ENCODE assay signal across 16 cellular contexts in genomic region chr3:108408883-108409612, GRCh38.
"Had no signal": no experiment of that assay in that cellular context is flagged by ENCODE, and none has a peak within 500 bp of the region (broad histone marks: within the 10 kb centered on the region; RNA-seq: fewer than 3 reads in every experiment).

No MANE protein-coding gene starts in this region.

- H3K27ac ChIP-seq: thyroid gland had no signal

- H3K9me3 Mint-ChIP-seq: activated naive CD8-positive, alpha-beta T cell treated with anti-CD3 and anti-CD28 coated beads, Interleukin-2, amount 10 ng/mL, durations not matched to agents 7 days and 5 days; activated T-cell treated with anti-CD3 and anti-CD28 coated beads, Interleukin-2, amount 50 U/mL, for 72 hours; natural killer cell; stimulated activated effector memory CD8-positive, alpha-beta T cell treated with anti-CD3 and anti-CD28 coated beads, Interleukin-12 subunit alpha, Interleukin-12 subunit beta, amount 100 ng/mL, for 72 hours had no signal

- H3K36me3 Mint-ChIP-seq: activated naive CD8-positive, alpha-beta T cell treated with anti-CD3 and anti-CD28 coated beads, Interleukin-2, amount 10 ng/mL, durations not matched to agents 7 days and 5 days; brain; natural killer cell; stimulated activated effector memory CD8-positive, alpha-beta T cell treated with anti-CD3 and anti-CD28 coated beads, Interleukin-12 subunit alpha, Interleukin-12 subunit beta, amount 100 ng/mL, for 72 hours; WTC11 had no signal

- H3K36me3 ChIP-seq: thyroid gland had no signal

- H3K9me3 ChIP-seq: thyroid gland had no signal

- DNase-seq: activated CD4-positive, alpha-beta T cell treated with anti-CD3 and anti-CD28 coated beads for 48 hours; activated CD8-positive, alpha-beta memory T cell treated with anti-CD3 and anti-CD28 coated beads, Interleukin-2, amount 50 U/mL, for 4 hours; activated CD8-positive, alpha-beta T cell treated with anti-CD3 and anti-CD28 coated beads, Interleukin-2, amount 10 ng/mL, durations not matched to agents 7 days and 5 days; activated naive CD8-positive, alpha-beta T cell treated with anti-CD3 and anti-CD28 coated beads, Interleukin-2, amount 10 ng/mL, durations not matched to agents 7 days and 5 days; activated T-cell treated with anti-CD3 and anti-CD28 coated beads, Interleukin-2, amount 50 U/mL, for 72 hours; central memory CD4-positive, alpha-beta T cell; cortex of kidney; effector CD4-positive, alpha-beta T cell; foreskin fibroblast; natural killer cell; retina; T-helper 2 cell; thyroid gland had no signal

- H3K27ac Mint-ChIP-seq: activated CD8-positive, alpha-beta T cell treated with anti-CD3 and anti-CD28 coated beads, Interleukin-2, amount 10 ng/mL, durations not matched to agents 7 days and 5 days; activated naive CD8-positive, alpha-beta T cell treated with anti-CD3 and anti-CD28 coated beads, Interleukin-2, amount 10 ng/mL, durations not matched to agents 7 days and 5 days; activated T-cell treated with anti-CD3 and anti-CD28 coated beads, Interleukin-2, amount 50 U/mL, for 72 hours; natural killer cell; stimulated activated effector memory CD8-positive, alpha-beta T cell treated with anti-CD3 and anti-CD28 coated beads, Interleukin-12 subunit alpha, Interleukin-12 subunit beta, amount 100 ng/mL, for 72 hours; WTC11 had no signal

- H3K4me3 ChIP-seq: thyroid gland had no signal

- ATAC-seq: activated CD8-positive, alpha-beta T cell treated with anti-CD3 and anti-CD28 coated beads, Interleukin-2, amount 10 ng/mL, durations not matched to agents 7 days and 5 days; activated T-cell treated with anti-CD3 and anti-CD28 coated beads, Interleukin-2, amount 50 U/mL, for 72 hours; natural killer cell; stimulated activated effector memory CD8-positive, alpha-beta T cell treated with anti-CD3 and anti-CD28 coated beads, Interleukin-12 subunit alpha, Interleukin-12 subunit beta, amount 100 ng/mL, for 72 hours; WTC11 had no signal

- H3K27me3 Mint-ChIP-seq: brain had no signal

- H3K27me3 ChIP-seq: thyroid gland had no signal

- H3K4me3 Mint-ChIP-seq: activated CD8-positive, alpha-beta T cell treated with anti-CD3 and anti-CD28 coated beads, Interleukin-2, amount 10 ng/mL, durations not matched to agents 7 days and 5 days; activated naive CD8-positive, alpha-beta T cell treated with anti-CD3 and anti-CD28 coated beads, Interleukin-2, amount 10 ng/mL, durations not matched to agents 7 days and 5 days; activated T-cell treated with anti-CD3 and anti-CD28 coated beads, Interleukin-2, amount 50 U/mL, for 72 hours; brain; natural killer cell; stimulated activated effector memory CD8-positive, alpha-beta T cell treated with anti-CD3 and anti-CD28 coated beads, Interleukin-12 subunit alpha, Interleukin-12 subunit beta, amount 100 ng/mL, for 72 hours; WTC11 had no signal

- H3K4me1 Mint-ChIP-seq: stimulated activated effector memory CD8-positive, alpha-beta T cell treated with anti-CD3 and anti-CD28 coated beads, Interleukin-12 subunit alpha, Interleukin-12 subunit beta, amount 100 ng/mL, for 72 hours had no signal
